Comparison of ENCODE assay signal across 27 cellular contexts in the genomic region with DNA sequence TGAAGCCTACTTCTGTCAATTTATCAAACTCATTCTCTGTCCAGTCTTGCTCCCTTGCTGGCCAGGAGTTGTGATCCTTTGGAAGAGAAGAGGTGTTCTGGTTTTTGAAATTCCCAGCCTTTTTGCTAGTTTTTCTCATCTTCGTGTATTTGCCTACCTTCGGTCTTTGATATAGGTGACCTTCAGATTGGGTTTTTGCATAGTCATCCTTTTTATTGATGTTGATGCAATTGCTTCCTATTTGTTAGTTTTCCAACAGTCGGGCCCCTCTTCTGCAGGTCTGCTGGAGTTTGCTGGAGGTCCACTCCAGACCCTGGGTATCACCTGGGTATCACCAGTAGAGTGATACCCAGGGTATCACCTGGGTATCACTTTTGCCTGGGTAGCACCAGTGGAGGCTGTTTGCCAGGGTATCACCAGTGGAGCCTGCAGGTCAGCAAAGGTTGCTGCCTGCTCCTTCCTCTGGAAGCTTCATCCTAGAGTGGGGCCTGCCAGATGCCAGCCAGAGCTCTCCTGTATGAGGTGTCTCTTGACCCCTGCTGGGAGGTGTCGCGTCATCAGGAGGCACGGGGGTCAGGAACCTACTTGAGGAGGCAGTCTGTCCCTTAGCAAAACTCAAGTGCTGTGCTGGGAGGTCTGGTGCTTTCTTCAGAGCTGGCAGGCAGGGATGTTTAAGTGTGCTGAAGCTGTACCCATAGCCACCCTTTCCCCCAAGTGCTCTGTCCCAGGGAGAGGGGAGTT.
"Had no signal": no experiment of that assay in that cellular context is flagged by ENCODE, and none has a peak within 500 bp of the region (broad histone marks: within the 10 kb centered on the region; RNA-seq: fewer than 3 reads in every experiment).

No MANE protein-coding gene starts in this region.

- H3K79me2 ChIP-seq: parathyroid adenoma had no signal

- H3K9ac ChIP-seq: neural progenitor cell, parathyroid adenoma had no signal

- DNase-seq: naive thymus-derived CD8-positive, alpha-beta T cell; occipital lobe; ovary; psoas muscle; right cardiac atrium; spleen; stimulated activated CD4-positive, alpha-beta T cell treated with anti-CD3 and anti-CD28 coated beads, Interleukin-12 subunit alpha, Interleukin-12 subunit beta, amount 100 ng/mL, for 4 hours; stimulated activated CD4-positive, alpha-beta T cell treated with anti-CD3 and anti-CD28 coated beads, Interleukin-1b, Interleukin-23, amount 100 ng/mL, for 48 hours; stimulated activated CD4-positive, alpha-beta T cell treated with anti-CD3 and anti-CD28 coated beads, Interleukin-4, amount 100 ng/mL, for 1 hour; stimulated activated CD4-positive, alpha-beta T cell treated with anti-CD3 and anti-CD28 coated beads, Interleukin-4, amount 100 ng/mL, for 4 hours; stimulated activated CD8-positive, alpha-beta memory T cell treated with anti-CD3 and anti-CD28 coated beads, Interleukin-4, amount 100 ng/mL, for 48 hours; stimulated activated naive CD4-positive, alpha-beta T cell; stimulated activated naive CD8-positive, alpha-beta T cell treated with anti-CD3 and anti-CD28 coated beads, Interleukin-15, amount 100 ng/mL, for 72 hours; stimulated activated naive CD8-positive, alpha-beta T cell treated with anti-CD3 and anti-CD28 coated beads, Interleukin-15, Interleukin-2, amounts not matched to agents 100 U/mL and 50 U/mL, for 24 hours; substantia nigra; testis; tibial artery; transverse colon; upper lobe of right lung; uterus had no signal

- H3K27ac ChIP-seq: neural progenitor cell, ovary, parathyroid adenoma, psoas muscle, skin epidermis, spleen, suprapubic skin, testis, tibial artery, transverse colon, upper lobe of right lung, uterus had no signal

- H3K4me1 ChIP-seq: neural progenitor cell, parathyroid adenoma, psoas muscle, spleen, suprapubic skin, testis, transverse colon, upper lobe of right lung, uterus had no signal

- H3K4me2 ChIP-seq: neural progenitor cell, smooth muscle cell had no signal

- ATAC-seq: naive thymus-derived CD8-positive, alpha-beta T cell; psoas muscle; right cardiac atrium; sciatic nerve; stimulated activated memory B cell treated with anti-CD40 and anti-IgM and Interleukin-4, amounts not matched to agents 10 μg/mL and 1 μg/mL and 100 μg/mL, for 72 hours; stimulated activated naive CD8-positive, alpha-beta T cell treated with anti-CD3 and anti-CD28 coated beads, Interleukin-15, amount 100 ng/mL, for 72 hours; stimulated activated naive CD8-positive, alpha-beta T cell treated with anti-CD3 and anti-CD28 coated beads, Interleukin-15, Interleukin-2, amounts not matched to agents 100 U/mL and 50 U/mL, for 24 hours; upper lobe of right lung had no signal

- H3K36me3 ChIP-seq: neural progenitor cell, ovary, spleen, suprapubic skin, tibial artery, transverse colon, upper lobe of right lung, uterus had no signal

- H2AFZ ChIP-seq: neural progenitor cell, parathyroid adenoma had no signal

- H3K27me3 ChIP-seq: neural progenitor cell, ovary, spleen, suprapubic skin, testis, tibial artery, transverse colon, upper lobe of right lung, uterus had no signal

- H3K4me3 ChIP-seq: neural progenitor cell, ovary, psoas muscle, skin epidermis, smooth muscle cell, spleen, suprapubic skin, testis, tibial artery, transverse colon, upper lobe of right lung, uterus had no signal

- H3K9me3 ChIP-seq: ovary, psoas muscle, testis, tibial artery, transverse colon, upper lobe of right lung, uterus had no signal
